In the genomic region with DNA sequence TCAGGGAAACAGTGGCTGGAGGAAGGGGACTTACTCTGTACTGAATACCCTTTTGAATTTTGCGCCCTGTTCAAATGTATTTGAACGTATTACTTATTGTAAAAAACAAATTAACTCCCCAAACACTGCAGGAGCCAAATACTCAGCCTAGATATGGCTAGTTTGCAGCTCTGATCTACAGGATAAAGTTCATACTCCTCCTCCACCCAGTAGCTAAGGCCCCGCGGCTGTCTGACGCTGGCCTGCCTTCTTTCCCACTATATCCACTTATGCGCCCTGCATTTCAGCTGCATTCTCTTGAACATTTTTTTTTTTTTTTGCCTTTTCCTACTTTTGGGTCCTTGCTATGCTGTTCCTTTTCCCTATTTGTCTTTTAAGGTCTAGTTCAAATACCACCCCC, we compare ENCODE assay signal across 27 cellular contexts.
"Had no signal": no experiment of that assay in that cellular context is flagged by ENCODE, and none has a peak within 500 bp of the region (broad histone marks: within the 10 kb centered on the region; RNA-seq: fewer than 3 reads in every experiment).

No MANE protein-coding gene starts in this region.

- H3K9me3 ChIP-seq: gastroesophageal sphincter, heart left ventricle, neutrophil, ovary, psoas muscle, right atrium auricular region, tibial artery had no signal

- H3K27ac ChIP-seq: brain microvascular endothelial cell, dorsolateral prefrontal cortex, gastroesophageal sphincter, neutrophil, ovary, right atrium auricular region, tibial artery had no signal

- H3K27ac Mint-ChIP-seq: activated CD4-positive, alpha-beta memory T cell treated with anti-CD3 and anti-CD28 coated beads, Interleukin-2, amount 10 ng/mL, durations not matched to agents 7 days and 5 days; activated T-cell treated with anti-CD3 and anti-CD28 coated beads, Interleukin-2, amount 50 U/mL, for 72 hours; effector memory CD8-positive, alpha-beta T cell; mesothelial cell of epicardium; natural killer cell treated with Interleukin-12 subunit alpha and Interleukin-12 subunit beta and Interleukin-15 and Interleukin-18, amount 100 ng/mL, for 72 hours had no signal

- H3K4me1 ChIP-seq: tibial artery had no signal

- H3K27me3 Mint-ChIP-seq: activated CD4-positive, alpha-beta memory T cell treated with anti-CD3 and anti-CD28 coated beads, Interleukin-2, amount 10 ng/mL, durations not matched to agents 7 days and 5 days; central memory CD8-positive, alpha-beta T cell; effector memory CD8-positive, alpha-beta T cell; natural killer cell treated with Interleukin-12 subunit alpha and Interleukin-12 subunit beta and Interleukin-15 and Interleukin-18, amount 100 ng/mL, for 72 hours had no signal

- H3K4me3 ChIP-seq: dorsolateral prefrontal cortex, gastroesophageal sphincter, heart left ventricle, lung, ovary, psoas muscle, right atrium auricular region, tibial artery had no signal

- ATAC-seq: activated T-cell treated with anti-CD3 and anti-CD28 coated beads, Interleukin-2, amount 50 U/mL, for 72 hours; effector memory CD8-positive, alpha-beta T cell; gastroesophageal sphincter; heart left ventricle; left cardiac atrium; natural killer cell treated with Interleukin-12 subunit alpha and Interleukin-12 subunit beta and Interleukin-15 and Interleukin-18, amount 100 ng/mL, for 72 hours; psoas muscle; stimulated activated naive CD8-positive, alpha-beta T cell treated with anti-CD3 and anti-CD28 coated beads, Interleukin-15, Interleukin-2, amounts not matched to agents 100 U/mL and 50 U/mL, for 24 hours had no signal

- FAIRE-seq: colon, islet of Langerhans, urothelium cell line had no signal

- H3K27me3 ChIP-seq: brain microvascular endothelial cell, dorsolateral prefrontal cortex, gastroesophageal sphincter, heart left ventricle, neutrophil, ovary, right atrium auricular region, tibial artery had no signal

- H3K4me1 Mint-ChIP-seq: central memory CD8-positive, alpha-beta T cell had no signal

- H3K4me3 Mint-ChIP-seq: activated CD4-positive, alpha-beta memory T cell treated with anti-CD3 and anti-CD28 coated beads, Interleukin-2, amount 10 ng/mL, durations not matched to agents 7 days and 5 days; activated T-cell treated with anti-CD3 and anti-CD28 coated beads, Interleukin-2, amount 50 U/mL, for 72 hours; central memory CD8-positive, alpha-beta T cell; effector memory CD8-positive, alpha-beta T cell; mesothelial cell of epicardium; natural killer cell treated with Interleukin-12 subunit alpha and Interleukin-12 subunit beta and Interleukin-15 and Interleukin-18, amount 100 ng/mL, for 72 hours had no signal

- DNase-seq: activated CD4-positive, alpha-beta memory T cell treated with anti-CD3 and anti-CD28 coated beads, Interleukin-2, amount 10 ng/mL, durations not matched to agents 7 days and 5 days; activated CD4-positive, alpha-beta T cell treated with anti-CD3 and anti-CD28 coated beads for 48 hours; activated gamma-delta T cell; activated naive CD4-positive, alpha-beta T cell treated with anti-CD3 and anti-CD28 coated beads, Interleukin-2, amount 50 U/mL, for 16 hours; activated T-cell treated with anti-CD3 and anti-CD28 coated beads, Interleukin-2, amount 50 U/mL, for 72 hours; aorta; brain microvascular endothelial cell; dorsolateral prefrontal cortex; effector memory CD8-positive, alpha-beta T cell; heart left ventricle; left cardiac atrium; ovary; psoas muscle; stimulated activated CD4-positive, alpha-beta T cell treated with anti-CD3 and anti-CD28 coated beads, Interleukin-12 subunit alpha, Interleukin-12 subunit beta, amount 100 ng/mL, for 4 hours; stimulated activated CD4-positive, alpha-beta T cell treated with anti-CD3 and anti-CD28 coated beads, Interleukin-4, amount 100 ng/mL, for 4 hours; stimulated activated naive CD8-positive, alpha-beta T cell treated with anti-CD3 and anti-CD28 coated beads, Interleukin-15, Interleukin-2, amounts not matched to agents 100 U/mL and 50 U/mL, for 24 hours; tibial artery had no signal

- H3K9me3 Mint-ChIP-seq: activated CD4-positive, alpha-beta memory T cell treated with anti-CD3 and anti-CD28 coated beads, Interleukin-2, amount 10 ng/mL, durations not matched to agents 7 days and 5 days; activated T-cell treated with anti-CD3 and anti-CD28 coated beads, Interleukin-2, amount 50 U/mL, for 72 hours; central memory CD8-positive, alpha-beta T cell; effector memory CD8-positive, alpha-beta T cell; mesothelial cell of epicardium; natural killer cell treated with Interleukin-12 subunit alpha and Interleukin-12 subunit beta and Interleukin-15 and Interleukin-18, amount 100 ng/mL, for 72 hours had no signal

- H3K36me3 ChIP-seq: neutrophil, ovary had no signal
